9 cellular contexts compared by ENCODE assay signal in genomic region chr14:104975481-104976197, GRCh38. TPM values are rescaled to one million over a fixed set of nuclear protein-coding genes. Genes with fewer than 3 reads are reported as not detected.
DNase-seq lines count a peak whose midpoint lies in the region; ATAC-seq and TF ChIP-seq lines count a peak whose summit lies in the region.
"Had no signal": no experiment of that assay in that cellular context is flagged by ENCODE, and none has a peak within 500 bp of the region (broad histone marks: within the 10 kb centered on the region; RNA-seq: fewer than 3 reads in every experiment).

No MANE protein-coding gene starts in this region.

- peaks cover 5% of the 10 kb centered on the region for H3K4me1 Mint-ChIP-seq in activated T-helper 17 cell treated with anti-CD3 and anti-CD28 coated beads, Interleukin-2, amount 50 U/mL, for 72 hours
- peaks cover 30% of the 10 kb centered on the region for H3K4me1 Mint-ChIP-seq in nephron

- no peak overlapping the region for H3K27ac Mint-ChIP-seq in activated T-helper 17 cell treated with anti-CD3 and anti-CD28 coated beads, Interleukin-2, amount 50 U/mL, for 72 hours
- H3K27ac Mint-ChIP-seq in nephron, result peak overlapping the region in 1 of 3 experiments; percentile 79

- H3K9me3 Mint-ChIP-seq in activated T-helper 17 cell treated with anti-CD3 and anti-CD28 coated beads, Interleukin-2, amount 50 U/mL, for 72 hours, result no peaks in the 10 kb centered on the region
- no peaks in the 10 kb centered on the region for H3K9me3 Mint-ChIP-seq in nephron

- peak overlapping the region; percentile 21 for H3K4me3 Mint-ChIP-seq in activated T-helper 17 cell treated with anti-CD3 and anti-CD28 coated beads, Interleukin-2, amount 50 U/mL, for 72 hours
- peak overlapping the region; percentile 75 to 80 (median 79) for H3K4me3 Mint-ChIP-seq in nephron

- no peaks in the 10 kb centered on the region for H3K36me3 Mint-ChIP-seq in activated T-helper 17 cell treated with anti-CD3 and anti-CD28 coated beads, Interleukin-2, amount 50 U/mL, for 72 hours (ENCODE audit: low read depth)
- H3K36me3 Mint-ChIP-seq in nephron (ENCODE audit: low read depth), result no peaks in the 10 kb centered on the region

- H3K27me3 Mint-ChIP-seq in activated T-helper 17 cell treated with anti-CD3 and anti-CD28 coated beads, Interleukin-2, amount 50 U/mL, for 72 hours, result peaks cover 13% of the 10 kb centered on the region
- H3K27me3 Mint-ChIP-seq in nephron (ENCODE audit: low read depth), result peaks cover 39% of the 10 kb centered on the region

- TF ChIP-seq CTCF in nephron (IDR thresholded peaks at IDR 0.05; ENCODE audit: unreplicated experiment in 3 of 3), result no peak

- DNase-seq in DMS53 (lab: John Stamatoyannopoulos, UW) (peak; percentile 24), DMS53 treated with DMSO at 0.1 percent for 48 hours (lab: John Stamatoyannopoulos, UW; ENCODE audit: unreplicated experiment) (no peak), HuH-7 (ENCODE audit: low spot score) (peak; percentile 50), NCI-H446 treated with DMSO at 0.1 percent for 48 hours (lab: John Stamatoyannopoulos, UW) (no peak)
- DNase-seq: 8988T had no signal

- peak; percentile 4 for ATAC-seq in activated T-helper 17 cell treated with anti-CD3 and anti-CD28 coated beads, Interleukin-2, amount 50 U/mL, for 72 hours (replicated peaks)
- no peak for ATAC-seq in GM18517 (IDR thresholded peaks at IDR 0.05; ENCODE audit: unreplicated experiment)
- no peak for ATAC-seq in HG02885 (IDR thresholded peaks at IDR 0.05; ENCODE audit: poor library complexity, unreplicated experiment)

RNA-seq across cellular contexts. Expression of gene AHNAK2, which starts 2.5 kb away (rescaled TPM):
- total RNA-seq in activated T-helper 17 cell treated with anti-CD3 and anti-CD28 coated beads, Interleukin-2, amount 50 U/mL, for 72 hours, result under 1 TPM; 0.05 to 0.06 TPM

RNA-seq across cellular contexts. Expression of gene CLBA1, which starts 9.9 kb away (rescaled TPM):
- under 1 TPM; 0.54 to 0.85 TPM for total RNA-seq in activated T-helper 17 cell treated with anti-CD3 and anti-CD28 coated beads, Interleukin-2, amount 50 U/mL, for 72 hours

RNA-seq across cellular contexts. Expression of gene CDCA4, which starts 45.2 kb away (rescaled TPM):
- 10 to 100 TPM; 49.2 to 58.6 TPM for total RNA-seq in activated T-helper 17 cell treated with anti-CD3 and anti-CD28 coated beads, Interleukin-2, amount 50 U/mL, for 72 hours

RNA-seq across cellular contexts. Expression of gene PLD4, which starts 51.0 kb away (rescaled TPM):
- not detected for total RNA-seq in activated T-helper 17 cell treated with anti-CD3 and anti-CD28 coated beads, Interleukin-2, amount 50 U/mL, for 72 hours

Comparison
In these comparisons a context has a peak if more than half of its experiments do, and no peak if none do; other contexts are left out.
1. DNase-seq: peak in DMS53 (single experiment) and HuH-7 (single experiment); none in DMS53 treated with DMSO at 0.1 percent for 48 hours (single experiment) and NCI-H446 treated with DMSO at 0.1 percent for 48 hours (single experiment).